ENCODE assay signal across 1 cellular context in the genomic region with DNA sequence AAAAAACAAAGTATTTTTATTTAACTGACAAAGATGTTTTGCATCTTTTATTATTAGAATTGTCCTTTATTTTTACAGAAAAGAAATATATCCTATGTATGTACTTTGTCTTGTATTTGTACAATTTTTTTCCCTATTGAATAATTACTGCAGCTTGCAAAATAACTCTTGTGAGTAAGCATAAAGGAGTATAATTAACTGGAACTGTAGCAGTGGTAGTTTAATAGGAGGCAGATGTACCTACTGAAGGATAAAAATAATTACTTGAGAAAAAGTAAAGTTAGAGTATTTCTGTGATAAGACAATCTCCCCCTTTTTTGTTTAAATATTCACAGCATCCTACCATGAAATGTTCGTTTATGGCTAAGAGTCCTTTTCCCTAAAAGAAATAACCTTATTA.
TF ChIP-seq lines count a peak whose summit lies in the region.

No MANE protein-coding gene starts in this region.

TF ChIP-seq in K562, 482 proteins besides CTCF, POLR2A, EP300 and RAD21:
- TF ChIP-seq, protein P1, sequence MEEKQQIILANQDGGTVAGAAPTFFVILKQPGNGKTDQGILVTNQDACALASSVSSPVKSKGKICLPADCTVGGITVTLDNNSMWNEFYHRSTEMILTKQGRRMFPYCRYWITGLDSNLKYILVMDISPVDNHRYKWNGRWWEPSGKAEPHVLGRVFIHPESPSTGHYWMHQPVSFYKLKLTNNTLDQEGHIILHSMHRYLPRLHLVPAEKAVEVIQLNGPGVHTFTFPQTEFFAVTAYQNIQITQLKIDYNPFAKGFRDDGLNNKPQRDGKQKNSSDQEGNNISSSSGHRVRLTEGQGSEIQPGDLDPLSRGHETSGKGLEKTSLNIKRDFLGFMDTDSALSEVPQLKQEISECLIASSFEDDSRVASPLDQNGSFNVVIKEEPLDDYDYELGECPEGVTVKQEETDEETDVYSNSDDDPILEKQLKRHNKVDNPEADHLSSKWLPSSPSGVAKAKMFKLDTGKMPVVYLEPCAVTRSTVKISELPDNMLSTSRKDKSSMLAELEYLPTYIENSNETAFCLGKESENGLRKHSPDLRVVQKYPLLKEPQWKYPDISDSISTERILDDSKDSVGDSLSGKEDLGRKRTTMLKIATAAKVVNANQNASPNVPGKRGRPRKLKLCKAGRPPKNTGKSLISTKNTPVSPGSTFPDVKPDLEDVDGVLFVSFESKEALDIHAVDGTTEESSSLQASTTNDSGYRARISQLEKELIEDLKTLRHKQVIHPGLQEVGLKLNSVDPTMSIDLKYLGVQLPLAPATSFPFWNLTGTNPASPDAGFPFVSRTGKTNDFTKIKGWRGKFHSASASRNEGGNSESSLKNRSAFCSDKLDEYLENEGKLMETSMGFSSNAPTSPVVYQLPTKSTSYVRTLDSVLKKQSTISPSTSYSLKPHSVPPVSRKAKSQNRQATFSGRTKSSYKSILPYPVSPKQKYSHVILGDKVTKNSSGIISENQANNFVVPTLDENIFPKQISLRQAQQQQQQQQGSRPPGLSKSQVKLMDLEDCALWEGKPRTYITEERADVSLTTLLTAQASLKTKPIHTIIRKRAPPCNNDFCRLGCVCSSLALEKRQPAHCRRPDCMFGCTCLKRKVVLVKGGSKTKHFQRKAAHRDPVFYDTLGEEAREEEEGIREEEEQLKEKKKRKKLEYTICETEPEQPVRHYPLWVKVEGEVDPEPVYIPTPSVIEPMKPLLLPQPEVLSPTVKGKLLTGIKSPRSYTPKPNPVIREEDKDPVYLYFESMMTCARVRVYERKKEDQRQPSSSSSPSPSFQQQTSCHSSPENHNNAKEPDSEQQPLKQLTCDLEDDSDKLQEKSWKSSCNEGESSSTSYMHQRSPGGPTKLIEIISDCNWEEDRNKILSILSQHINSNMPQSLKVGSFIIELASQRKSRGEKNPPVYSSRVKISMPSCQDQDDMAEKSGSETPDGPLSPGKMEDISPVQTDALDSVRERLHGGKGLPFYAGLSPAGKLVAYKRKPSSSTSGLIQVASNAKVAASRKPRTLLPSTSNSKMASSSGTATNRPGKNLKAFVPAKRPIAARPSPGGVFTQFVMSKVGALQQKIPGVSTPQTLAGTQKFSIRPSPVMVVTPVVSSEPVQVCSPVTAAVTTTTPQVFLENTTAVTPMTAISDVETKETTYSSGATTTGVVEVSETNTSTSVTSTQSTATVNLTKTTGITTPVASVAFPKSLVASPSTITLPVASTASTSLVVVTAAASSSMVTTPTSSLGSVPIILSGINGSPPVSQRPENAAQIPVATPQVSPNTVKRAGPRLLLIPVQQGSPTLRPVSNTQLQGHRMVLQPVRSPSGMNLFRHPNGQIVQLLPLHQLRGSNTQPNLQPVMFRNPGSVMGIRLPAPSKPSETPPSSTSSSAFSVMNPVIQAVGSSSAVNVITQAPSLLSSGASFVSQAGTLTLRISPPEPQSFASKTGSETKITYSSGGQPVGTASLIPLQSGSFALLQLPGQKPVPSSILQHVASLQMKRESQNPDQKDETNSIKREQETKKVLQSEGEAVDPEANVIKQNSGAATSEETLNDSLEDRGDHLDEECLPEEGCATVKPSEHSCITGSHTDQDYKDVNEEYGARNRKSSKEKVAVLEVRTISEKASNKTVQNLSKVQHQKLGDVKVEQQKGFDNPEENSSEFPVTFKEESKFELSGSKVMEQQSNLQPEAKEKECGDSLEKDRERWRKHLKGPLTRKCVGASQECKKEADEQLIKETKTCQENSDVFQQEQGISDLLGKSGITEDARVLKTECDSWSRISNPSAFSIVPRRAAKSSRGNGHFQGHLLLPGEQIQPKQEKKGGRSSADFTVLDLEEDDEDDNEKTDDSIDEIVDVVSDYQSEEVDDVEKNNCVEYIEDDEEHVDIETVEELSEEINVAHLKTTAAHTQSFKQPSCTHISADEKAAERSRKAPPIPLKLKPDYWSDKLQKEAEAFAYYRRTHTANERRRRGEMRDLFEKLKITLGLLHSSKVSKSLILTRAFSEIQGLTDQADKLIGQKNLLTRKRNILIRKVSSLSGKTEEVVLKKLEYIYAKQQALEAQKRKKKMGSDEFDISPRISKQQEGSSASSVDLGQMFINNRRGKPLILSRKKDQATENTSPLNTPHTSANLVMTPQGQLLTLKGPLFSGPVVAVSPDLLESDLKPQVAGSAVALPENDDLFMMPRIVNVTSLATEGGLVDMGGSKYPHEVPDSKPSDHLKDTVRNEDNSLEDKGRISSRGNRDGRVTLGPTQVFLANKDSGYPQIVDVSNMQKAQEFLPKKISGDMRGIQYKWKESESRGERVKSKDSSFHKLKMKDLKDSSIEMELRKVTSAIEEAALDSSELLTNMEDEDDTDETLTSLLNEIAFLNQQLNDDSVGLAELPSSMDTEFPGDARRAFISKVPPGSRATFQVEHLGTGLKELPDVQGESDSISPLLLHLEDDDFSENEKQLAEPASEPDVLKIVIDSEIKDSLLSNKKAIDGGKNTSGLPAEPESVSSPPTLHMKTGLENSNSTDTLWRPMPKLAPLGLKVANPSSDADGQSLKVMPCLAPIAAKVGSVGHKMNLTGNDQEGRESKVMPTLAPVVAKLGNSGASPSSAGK (IDR thresholded peaks at IDR 0.05) = no peak
- TF ChIP-seq POLR2H (tag; IDR thresholded peaks at IDR 0.05; ENCODE audit: low read depth) = peak; percentile 38; the same call in 1 of the 2 replicates
